In the genomic region with DNA sequence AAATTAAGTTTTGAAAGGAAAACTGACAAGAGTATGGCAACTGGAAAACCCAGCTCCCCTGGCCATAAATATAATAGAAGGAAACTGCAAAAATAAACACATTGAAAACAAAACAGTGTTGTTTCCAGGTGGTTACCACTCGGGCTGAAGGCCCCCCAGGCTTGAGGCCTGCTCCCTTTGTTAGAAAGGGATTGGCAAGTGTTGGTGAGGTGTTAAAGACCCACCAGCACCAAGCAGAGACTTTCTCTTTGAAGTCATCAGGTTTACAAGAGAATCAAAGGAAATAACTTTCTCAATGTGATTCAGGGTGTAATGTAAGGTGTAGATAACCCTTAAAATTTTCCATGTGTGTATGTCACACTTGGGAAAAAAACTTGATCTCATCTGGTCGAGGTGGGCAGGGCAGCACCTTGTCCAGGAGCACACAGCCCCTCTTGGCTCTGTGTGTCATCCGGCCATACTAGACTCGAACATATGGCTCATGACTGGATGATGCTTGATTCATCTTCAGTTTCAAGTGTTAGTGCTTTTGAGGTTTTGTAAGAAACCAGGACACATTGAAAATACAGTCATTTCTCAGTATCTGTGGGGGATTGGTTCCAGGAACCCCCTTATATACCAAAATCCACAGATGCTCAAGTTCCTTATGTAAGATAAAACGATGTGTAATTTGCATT, we compare ENCODE assay signal across 8 cellular contexts. TPM values are rescaled to one million over a fixed set of nuclear protein-coding genes. Genes with fewer than 3 reads are reported as not detected.
DNase-seq lines count a peak whose midpoint lies in the region; ATAC-seq and TF ChIP-seq lines count a peak whose summit lies in the region.

No MANE protein-coding gene starts in this region.

- no peaks in the 10 kb centered on the region for H3K36me3 ChIP-seq in hepatocyte (replicated peaks; ENCODE audit: insufficient read depth, low read depth)

- peak; percentile 61 for ATAC-seq in HG02852 (IDR thresholded peaks at IDR 0.05; ENCODE audit: unreplicated experiment)
- ATAC-seq in stimulated activated naive B cell treated with anti-CD40 and anti-IgM and Interleukin-4, amounts not matched to agents 10 μg/mL and 1 μg/mL and 100 μg/mL, for 72 hours (replicated peaks), result peak; percentile 60 to 84

- no peaks in the 10 kb centered on the region for H3K9me2 ChIP-seq in hepatocyte (replicated peaks; ENCODE audit: insufficient read depth)

- H3K27me3 Mint-ChIP-seq in activated CD4-positive, alpha-beta T cell treated with anti-CD3 and anti-CD28 coated beads, Interleukin-2, amount 10 ng/mL, durations not matched to agents 24 days and 14 days, result no peaks in the 10 kb centered on the region
- no peaks in the 10 kb centered on the region for H3K27me3 Mint-ChIP-seq in stimulated activated naive B cell treated with anti-CD40 and anti-IgM and Interleukin-4, amounts not matched to agents 10 μg/mL and 1 μg/mL and 100 μg/mL, for 72 hours

- no peaks in the 10 kb centered on the region for H3K9me3 ChIP-seq in hepatocyte (ENCODE audit: low read depth)

- H3K4me3 Mint-ChIP-seq in activated CD4-positive, alpha-beta T cell treated with anti-CD3 and anti-CD28 coated beads, Interleukin-2, amount 10 ng/mL, durations not matched to agents 24 days and 14 days, result peak overlapping the region; percentile 66
- H3K4me3 Mint-ChIP-seq in stimulated activated naive B cell treated with anti-CD40 and anti-IgM and Interleukin-4, amounts not matched to agents 10 μg/mL and 1 μg/mL and 100 μg/mL, for 72 hours, result no peak overlapping the region

- peak; percentile 83 for DNase-seq in activated CD4-positive, alpha-beta T cell treated with anti-CD3 and anti-CD28 coated beads, Interleukin-2, amount 10 ng/mL, durations not matched to agents 24 days and 14 days
- no peak for DNase-seq in hepatocyte (ENCODE audit: low spot score)
- DNase-seq in stimulated activated naive B cell treated with anti-CD40 and anti-IgM and Interleukin-4, amounts not matched to agents 10 μg/mL and 1 μg/mL and 100 μg/mL, for 72 hours, result no peak
- no peak for DNase-seq in SKM-1 (lab: John Stamatoyannopoulos, UW; ENCODE audit: unreplicated experiment)
- no peak for DNase-seq in NCI-H1092 (lab: John Stamatoyannopoulos, UW)
- no peak for DNase-seq in inferior parietal cortex (ENCODE audit: extremely low spot score)
- no peak for DNase-seq in islet precursor cell

- H2AFZ ChIP-seq in hepatocyte, result no peak overlapping the region

- H3K9me3 Mint-ChIP-seq in activated CD4-positive, alpha-beta T cell treated with anti-CD3 and anti-CD28 coated beads, Interleukin-2, amount 10 ng/mL, durations not matched to agents 24 days and 14 days, result no peaks in the 10 kb centered on the region
- H3K9me3 Mint-ChIP-seq in stimulated activated naive B cell treated with anti-CD40 and anti-IgM and Interleukin-4, amounts not matched to agents 10 μg/mL and 1 μg/mL and 100 μg/mL, for 72 hours, result no peaks in the 10 kb centered on the region

- no peaks in the 10 kb centered on the region for H3K27me3 ChIP-seq in hepatocyte

- 63% methylated on average over 5 of the region's 5 CpGs for WGBS in hepatocyte (ENCODE audit: low lambda C conversion rate, missing lambda C conversion rate)

- peaks cover 37% of the 10 kb centered on the region for H3K36me3 Mint-ChIP-seq in activated CD4-positive, alpha-beta T cell treated with anti-CD3 and anti-CD28 coated beads, Interleukin-2, amount 10 ng/mL, durations not matched to agents 24 days and 14 days (ENCODE audit: low read depth)
- H3K36me3 Mint-ChIP-seq in stimulated activated naive B cell treated with anti-CD40 and anti-IgM and Interleukin-4, amounts not matched to agents 10 μg/mL and 1 μg/mL and 100 μg/mL, for 72 hours, result peaks cover 14 to 29% of the 10 kb centered on the region in 2 donors

- H3K4me1 ChIP-seq in hepatocyte (ENCODE audit: insufficient read depth), result peaks cover 80% of the 10 kb centered on the region

- peak overlapping the region; percentile 85 for H3K27ac ChIP-seq in hepatocyte

- intact Hi-C loops in activated CD4-positive, alpha-beta T cell treated with anti-CD3 and anti-CD28 coated beads, Interleukin-2, amount 10 ng/mL, durations not matched to agents 24 days and 14 days (cut with micrococcal nuclease), result loop anchor here (1.0 to 5.0 kb wide), 3 partner anchors 8 to 77 kb away; a partner anchor contains a TSS

- peaks cover 87% of the 10 kb centered on the region for H3K79me2 ChIP-seq in hepatocyte

- H3K4me2 ChIP-seq in hepatocyte, result peak overlapping the region; percentile 88

- H4K20me1 ChIP-seq in hepatocyte (ENCODE audit: insufficient read depth, poor library complexity, severe bottlenecking), result peaks cover 44% of the 10 kb centered on the region

- TF ChIP-seq CTCF in hepatocyte (IDR thresholded peaks at IDR 0.05; ENCODE audit: poor library complexity), result no peak

- H3K4me1 Mint-ChIP-seq in activated CD4-positive, alpha-beta T cell treated with anti-CD3 and anti-CD28 coated beads, Interleukin-2, amount 10 ng/mL, durations not matched to agents 24 days and 14 days, result peaks cover 71% of the 10 kb centered on the region
- H3K4me1 Mint-ChIP-seq in stimulated activated naive B cell treated with anti-CD40 and anti-IgM and Interleukin-4, amounts not matched to agents 10 μg/mL and 1 μg/mL and 100 μg/mL, for 72 hours, result peaks cover 31 to 77% of the 10 kb centered on the region in 2 donors

- H3K4me3 ChIP-seq in hepatocyte, result no peak overlapping the region

- H3K27ac Mint-ChIP-seq in activated CD4-positive, alpha-beta T cell treated with anti-CD3 and anti-CD28 coated beads, Interleukin-2, amount 10 ng/mL, durations not matched to agents 24 days and 14 days, result peak overlapping the region; percentile 83
- peak overlapping the region; percentile 39 for H3K27ac Mint-ChIP-seq in stimulated activated naive B cell treated with anti-CD40 and anti-IgM and Interleukin-4, amounts not matched to agents 10 μg/mL and 1 μg/mL and 100 μg/mL, for 72 hours

RNA-seq across cellular contexts. Expression of a gene that starts 7.8 kb away (rescaled TPM):
- total RNA-seq in activated CD4-positive, alpha-beta T cell treated with anti-CD3 and anti-CD28 coated beads, Interleukin-2, amount 10 ng/mL, durations not matched to agents 24 days and 14 days, result 243 and 257 TPM in 2 replicates
- 278 and 321 TPM in 2 replicates for total RNA-seq in hepatocyte
- 54.4 and 59.3 TPM in 2 replicates for polyA plus RNA-seq in hepatocyte

RNA-seq across cellular contexts. Expression of a gene that starts 36.3 kb away (rescaled TPM):
- 321 and 322 TPM in 2 replicates for total RNA-seq in activated CD4-positive, alpha-beta T cell treated with anti-CD3 and anti-CD28 coated beads, Interleukin-2, amount 10 ng/mL, durations not matched to agents 24 days and 14 days
- total RNA-seq in hepatocyte, result 309 and 354 TPM in 2 replicates
- polyA plus RNA-seq in hepatocyte, result 170 and 171 TPM in 2 replicates

RNA-seq across cellular contexts. Expression of a gene that starts 37.5 kb away (rescaled TPM):
- total RNA-seq in activated CD4-positive, alpha-beta T cell treated with anti-CD3 and anti-CD28 coated beads, Interleukin-2, amount 10 ng/mL, durations not matched to agents 24 days and 14 days, result 156 and 172 TPM in 2 replicates
- total RNA-seq in hepatocyte, result 0.57 and 0.96 TPM in 2 replicates
- 2.6 and 4.5 TPM in 2 replicates for polyA plus RNA-seq in hepatocyte

Comparison
In these comparisons a context has a peak if more than half of its experiments do, and no peak if none do; other contexts are left out.
1. RNA of a gene that starts 37.5 kb away (total RNA-seq): 156 to 172 TPM in activated CD4-positive, alpha-beta T cell treated with anti-CD3 and anti-CD28 coated beads, Interleukin-2, amount 10 ng/mL, durations not matched to agents 24 days and 14 days; 0.57 to 0.96 TPM in hepatocyte; every median in the first group is over 10 times any median in the second.